ENCODE assay signal across 11 cellular contexts in genomic region chr1:226644541-226645176, GRCh38.
DNase-seq lines count a peak whose midpoint lies in the region; ATAC-seq, FAIRE-seq and TF ChIP-seq lines count a peak whose summit lies in the region.
"Had no signal": no experiment of that assay in that cellular context is flagged by ENCODE, and none has a peak within 500 bp of the region (broad histone marks: within the 10 kb centered on the region; RNA-seq: fewer than 3 reads in every experiment).

No MANE protein-coding gene starts in this region.

- H3K14ac ChIP-seq in neuronal stem cell (ENCODE audit: low read length): peak overlapping the region; percentile 49

- peak overlapping the region; percentile 31 for H4K91ac ChIP-seq in neuronal stem cell (ENCODE audit: low read depth, low read length, poor library complexity)

- H3K79me1 ChIP-seq in neuronal stem cell (ENCODE audit: low read depth, low read length): no peaks in the 10 kb centered on the region

- H3K9me3 Mint-ChIP-seq in CD4-positive, alpha-beta T cell: no peaks in the 10 kb centered on the region
- no peaks in the 10 kb centered on the region for H3K9me3 Mint-ChIP-seq in astrocyte (ENCODE audit: unreplicated experiment)

- no CpG with 5 or more reads among the region's 10 CpGs for WGBS in neuronal stem cell (ENCODE audit: extremely low coverage in 2 of 2, insufficient read length in 2 of 2, insufficient replicate concordance in 1 of 2), 2 donors
- 84 to 100% methylated on average over 2 to 10 of the region's 10 CpGs for WGBS in transverse colon (ENCODE audit: low coverage in 1 of 2), 2 donors

- DNase-seq in CD4-positive, alpha-beta T cell: no peak
- DNase-seq in astrocyte (ENCODE audit: low read depth): peak; percentile 8
- DNase-seq in neuronal stem cell (ENCODE audit: low spot score): no peak
- no peak for DNase-seq in BE2C
- no peak for DNase-seq in gastrocnemius medialis
- DNase-seq in transverse colon: no peak
- DNase-seq in COR-L47 (lab: John Stamatoyannopoulos, UW): no peak
- DNase-seq: HCEC 1CT, small intestine had no signal

- no peak overlapping the region for H3K9ac ChIP-seq in astrocyte (ENCODE audit: low read length)
- H3K9ac ChIP-seq in neuronal stem cell (ENCODE audit: low read depth, low read length, poor library complexity): no peak overlapping the region

- no peaks in the 10 kb centered on the region for H3K79me2 ChIP-seq in astrocyte (ENCODE audit: insufficient read depth, low read length)

- H4K20me1 ChIP-seq in astrocyte (ENCODE audit: insufficient read depth, low read length): peaks cover 3% of the 10 kb centered on the region

- H3K4me3 ChIP-seq in HEK293 (ENCODE audit: low read depth, low read length) (no peak overlapping the region), astrocyte (ENCODE audit: insufficient read depth, low read depth, low read length) (no peak overlapping the region), neuronal stem cell (ENCODE audit: low read length in 2 of 2) (peak overlapping the region in 1 of 2 donors; percentile 12), BE2C (ENCODE audit: low read depth, low read length) (no peak overlapping the region), gastrocnemius medialis (no peak overlapping the region), transverse colon (no peak overlapping the region)
- H3K4me3 ChIP-seq: lung had no signal

- intact Hi-C loops in CD4-positive, alpha-beta T cell (cut with DNase I, micrococcal nuclease): no loop called here
- intact Hi-C loops in gastrocnemius medialis (cut with DNase I; ENCODE audit: low total_unique reads): no loop called here
- intact Hi-C loops in transverse colon (cut with DNase I; ENCODE audit: low total_unique reads): no loop called here

- H2BK12ac ChIP-seq in neuronal stem cell (ENCODE audit: low read length): no peak overlapping the region

- H3K27me3 ChIP-seq in CD4-positive, alpha-beta T cell (ENCODE audit: control insufficient read depth, insufficient read depth, low read length): no peaks in the 10 kb centered on the region
- no peaks in the 10 kb centered on the region for H3K27me3 ChIP-seq in astrocyte (ENCODE audit: insufficient read depth, low read length)
- peaks cover 0 to 3% (median 0%) of the 10 kb centered on the region in 3 experiments for H3K27me3 ChIP-seq in neuronal stem cell (ENCODE audit: control insufficient read depth in 3 of 3, insufficient read depth in 3 of 3, low read depth in 1 of 3, low read length in 3 of 3)
- H3K27me3 ChIP-seq in BE2C: no peaks in the 10 kb centered on the region
- H3K27me3 ChIP-seq in gastrocnemius medialis: no peaks in the 10 kb centered on the region
- no peaks in the 10 kb centered on the region for H3K27me3 ChIP-seq in transverse colon

- POLR2A ChIA-PET in CD4-positive, alpha-beta T cell (lab: Charles Lee): interaction anchor here (0.6 to 3.0 kb wide), 12 partner anchors 9 to 155 kb away, joined by 3 to 18 read pairs (median 4); no protein-coding TSS in a partner anchor
- POLR2A ChIA-PET in HEK293 (lab: Yijun Ruan, JAX): no interaction called here

- TF ChIP-seq CTCF in CD4-positive, alpha-beta T cell (IDR thresholded peaks at IDR 0.05): no peak
- TF ChIP-seq CTCF in HEK293 (tag by site-specific recombination; IDR thresholded peaks at IDR 0.05): no peak
- TF ChIP-seq CTCF in astrocyte (IDR thresholded peaks at IDR 0.05; ENCODE audit: insufficient read depth, low read depth, low read length): no peak
- no peak for TF ChIP-seq CTCF in BE2C (IDR thresholded peaks at IDR 0.05; ENCODE audit: low read depth, low read length)
- no peak for TF ChIP-seq CTCF in gastrocnemius medialis (IDR thresholded peaks at IDR 0.05 in 4 of 5, conservative IDR thresholded peaks at IDR 0.05 in 1 of 5)
- TF ChIP-seq CTCF in transverse colon (IDR thresholded peaks at IDR 0.05): no peak

- H3K4me1 ChIP-seq in HEK293 (ENCODE audit: control insufficient read depth, insufficient read depth, low read length) (0 out of 2 replicates have a peak, but pooled peaks cover 3% of the 10 kb centered on the region), astrocyte (ENCODE audit: insufficient read depth, low read length) (peaks cover 33% of the 10 kb centered on the region), neuronal stem cell (ENCODE audit: control insufficient read depth in 2 of 2, insufficient read depth in 1 of 2, low read depth in 1 of 2, low read length in 2 of 2) (peaks cover 12 to 27% of the 10 kb centered on the region in 2 donors), BE2C (peaks cover 6% of the 10 kb centered on the region), gastrocnemius medialis (peaks cover 19 to 24% of the 10 kb centered on the region in 2 donors), transverse colon (peaks cover 24 to 36% (median 32%) of the 10 kb centered on the region in 4 donors)

- no peak for TF ChIP-seq EP300 in transverse colon (IDR thresholded peaks at IDR 0.05; ENCODE audit: low read depth)

- no peaks in the 10 kb centered on the region for H3K27me3 Mint-ChIP-seq in CD4-positive, alpha-beta T cell
- peaks cover 4% of the 10 kb centered on the region for H3K27me3 Mint-ChIP-seq in astrocyte (ENCODE audit: low read depth, unreplicated experiment)

- H3K36me3 ChIP-seq in HEK293 (ENCODE audit: control insufficient read depth in 2 of 2, insufficient read depth in 1 of 2, low read length in 2 of 2): peaks cover 0 to 27% of the 10 kb centered on the region in 2 experiments; a peak in 1 of 3 replicates
- no peaks in the 10 kb centered on the region for H3K36me3 ChIP-seq in astrocyte (ENCODE audit: insufficient read depth, low read length)
- H3K36me3 ChIP-seq in neuronal stem cell (replicated peaks in 1 of 2; ENCODE audit: control insufficient read depth in 2 of 2, insufficient read depth in 2 of 2, low read length in 2 of 2): peaks cover 12 to 26% of the 10 kb centered on the region in 2 donors
- H3K36me3 ChIP-seq in BE2C: no peaks in the 10 kb centered on the region
- peaks cover 0 to 12% of the 10 kb centered on the region in 2 donors for H3K36me3 ChIP-seq in gastrocnemius medialis
- peaks cover 0 to 17% (median 0%) of the 10 kb centered on the region in 4 donors for H3K36me3 ChIP-seq in transverse colon

- FAIRE-seq in astrocyte (lab: Jason Lieb, UNC): no peak
- FAIRE-seq: small intestine had no signal

- H3K4me2 ChIP-seq in astrocyte (ENCODE audit: low read length): no peak overlapping the region
- no peak overlapping the region for H3K4me2 ChIP-seq in neuronal stem cell (ENCODE audit: insufficient read depth, low read length, poor library complexity, severe bottlenecking)

- H3K18ac ChIP-seq in neuronal stem cell (ENCODE audit: low read length): peak overlapping the region; percentile 78

- H3K9me3 ChIP-seq in CD4-positive, alpha-beta T cell (ENCODE audit: control insufficient read depth, low read length): no peaks in the 10 kb centered on the region
- H3K9me3 ChIP-seq in HEK293 (ENCODE audit: control insufficient read depth, insufficient read depth, low read depth, low read length) (no peaks in the 10 kb centered on the region), astrocyte (ENCODE audit: insufficient read depth, low read depth, low read length) (no peaks in the 10 kb centered on the region), neuronal stem cell (replicated peaks in 1 of 2; ENCODE audit: control insufficient read depth in 2 of 2, insufficient read depth in 1 of 2, low read depth in 1 of 2, low read length in 2 of 2) (peaks cover 0 to 4% of the 10 kb centered on the region in 2 donors), BE2C (no peaks in the 10 kb centered on the region; the same call in 1 of the 2 replicates), gastrocnemius medialis (no peaks in the 10 kb centered on the region), transverse colon (no peaks in the 10 kb centered on the region)

- TF ChIP-seq POLR2A in gastrocnemius medialis (IDR thresholded peaks at IDR 0.05) (no peak), transverse colon (IDR thresholded peaks at IDR 0.05) (no peak)

- CTCF ChIA-PET in CD4-positive, alpha-beta T cell (lab: Charles Lee): interaction anchor here (0.8 to 2.0 kb wide), 4 partner anchors 17 to 43 kb away, joined by 3 to 7 read pairs (median 4); no protein-coding TSS in a partner anchor
- CTCF ChIA-PET in HEK293 (lab: Yijun Ruan, JAX): interaction anchor here (0.8 to 1.3 kb wide), 3 partner anchors 11 to 48 kb away, joined by 4 to 5 read pairs (median 4); no protein-coding TSS in a partner anchor

- peak overlapping the region; percentile 39 for H3K23ac ChIP-seq in neuronal stem cell (ENCODE audit: low read depth, low read length, poor library complexity)

- H2AK5ac ChIP-seq in neuronal stem cell (ENCODE audit: low read depth, low read length): peak overlapping the region; percentile 48

- in situ Hi-C loops in gastrocnemius medialis (cut with MboI; ENCODE audit: low sequenced_read_pairs in 4 of 4) (loop anchor here in 1 of 4 donors (25.0 kb wide), 1 partner anchor 793 kb away; no protein-coding TSS in a partner anchor), transverse colon (cut with MboI; ENCODE audit: low pct_ligation_motif_present in 1 of 4, low pct_unique_long_range_greater_than_20kb in 1 of 4, low sequenced_read_pairs in 3 of 4) (loop anchor here in 1 of 4 donors (5.0 to 25.0 kb wide), 2 partner anchors 188 to 793 kb away; no protein-coding TSS in a partner anchor)

- peak overlapping the region; percentile 91 for H2BK15ac ChIP-seq in neuronal stem cell (ENCODE audit: low read length)

- peaks cover 45% of the 10 kb centered on the region for H3K4me1 Mint-ChIP-seq in CD4-positive, alpha-beta T cell (ENCODE audit: low read depth)
- H3K4me1 Mint-ChIP-seq in astrocyte (ENCODE audit: low read depth, unreplicated experiment): peaks cover 26% of the 10 kb centered on the region

- H2AFZ ChIP-seq in astrocyte (ENCODE audit: low read depth, low read length) (no peak overlapping the region), neuronal stem cell (ENCODE audit: low read length) (no peak overlapping the region)

- H3K27ac ChIP-seq in CD4-positive, alpha-beta T cell (ENCODE audit: low read depth, low read length): peak overlapping the region; percentile 73
- H3K27ac ChIP-seq in HEK293 (ENCODE audit: extremely low read depth, low read depth, low read length) (no peak overlapping the region), astrocyte (ENCODE audit: low read depth, low read length) (no peak overlapping the region), neuronal stem cell (replicated peaks; ENCODE audit: low read length) (no peak overlapping the region), gastrocnemius medialis (peak overlapping the region in 1 of 4 donors; percentile 62), transverse colon (peak overlapping the region in 2 of 4 donors; percentile 58 to 72)

- H2BK5ac ChIP-seq in neuronal stem cell (ENCODE audit: low read length): peak overlapping the region; percentile 39

- H3K27ac Mint-ChIP-seq in CD4-positive, alpha-beta T cell: no peak overlapping the region
- H3K27ac Mint-ChIP-seq in astrocyte (ENCODE audit: unreplicated experiment): no peak overlapping the region

- peak overlapping the region; percentile 75 for H3K4me3 Mint-ChIP-seq in CD4-positive, alpha-beta T cell
- H3K4me3 Mint-ChIP-seq in astrocyte (ENCODE audit: unreplicated experiment): no peak overlapping the region

- peak overlapping the region; percentile 55 for H2BK120ac ChIP-seq in neuronal stem cell (ENCODE audit: low read depth, low read length)

- ATAC-seq in CD4-positive, alpha-beta T cell (ENCODE audit: poor library complexity): peak; percentile 13
- ATAC-seq in gastrocnemius medialis: no peak

- peaks cover 96% of the 10 kb centered on the region for H3K36me3 Mint-ChIP-seq in CD4-positive, alpha-beta T cell (ENCODE audit: low read depth)
- H3K36me3 Mint-ChIP-seq in astrocyte (ENCODE audit: low read depth, unreplicated experiment): peaks cover 11% of the 10 kb centered on the region

- no peak overlapping the region for H3K4ac ChIP-seq in neuronal stem cell (ENCODE audit: low read length)

- no peak overlapping the region for H4K8ac ChIP-seq in neuronal stem cell (ENCODE audit: low read depth, low read length)
